Comparison of ENCODE assay signal across 25 cellular contexts in genomic region chr3:149954812-149955211, GRCh38. TPM values are rescaled to one million over a fixed set of nuclear protein-coding genes. Genes with fewer than 3 reads are reported as not detected.
DNase-seq lines count a peak whose midpoint lies in the region; ATAC-seq, FAIRE-seq and TF ChIP-seq lines count a peak whose summit lies in the region.
"Had no signal": no experiment of that assay in that cellular context is flagged by ENCODE, and none has a peak within 500 bp of the region (broad histone marks: within the 10 kb centered on the region; RNA-seq: fewer than 3 reads in every experiment).

No MANE protein-coding gene starts in this region.

- no peak overlapping the region for H3K23ac ChIP-seq in H9 (ENCODE audit: insufficient read length, low read depth, low read length)

- FAIRE-seq in islet of Langerhans (lab: Jason Lieb, UNC): peak; percentile 41

- no peak overlapping the region for H3K9ac ChIP-seq in H9 (ENCODE audit: extremely low read depth, insufficient read length, low read length)

- H3K9me3 ChIP-seq in H9 (ENCODE audit: control insufficient read depth, low read depth, low read length) (no peaks in the 10 kb centered on the region), esophagus squamous epithelium (no peaks in the 10 kb centered on the region)
- H3K9me3 ChIP-seq: HAP-1, heart right ventricle, upper lobe of right lung had no signal

- DNase-seq in AG08395 (ENCODE audit: low spot score) (peak; percentile 7), GM03348 (ENCODE audit: low spot score) (peak; percentile 12), H9 (no peak), LoVo (ENCODE audit: low spot score) (no peak), esophagus squamous epithelium (lab: John Stamatoyannopoulos, UW) (no peak)
- DNase-seq: activated B cell treated with CpG ODN at 0.5 μM for 24 hours; activated CD4-positive, alpha-beta memory T cell treated with anti-CD3 and anti-CD28 coated beads for 36 hours; activated naive CD8-positive, alpha-beta T cell treated with anti-CD3 and anti-CD28 coated beads, Interleukin-2, amount 10 ng/mL, durations not matched to agents 7 days and 5 days; DMS153; GDM1; heart right ventricle; Kasumi-1; left cardiac atrium; NCI-H1092; NCI-H187 treated with DMSO at 0.1 percent for 48 hours; substantia nigra; T-helper 9 cell; upper lobe of right lung had no signal

- H2BK120ac ChIP-seq in H9 (ENCODE audit: low read depth, low read length, poor library complexity, severe bottlenecking): no peak overlapping the region

- H3K36me3 ChIP-seq in esophagus squamous epithelium: peaks cover 0 to 8% (median 0%) of the 10 kb centered on the region in 3 donors
- H3K36me3 ChIP-seq: upper lobe of right lung had no signal

- no peak overlapping the region for H2AFZ ChIP-seq in H9 (ENCODE audit: low read length)

- H4K8ac ChIP-seq in H9 (replicated peaks; ENCODE audit: insufficient read length, low read depth, low read length): no peak overlapping the region

- no peak overlapping the region for H3T11ph ChIP-seq in H9 (ENCODE audit: low read length)

- H2BK20ac ChIP-seq in H9 (ENCODE audit: low read depth, low read length, poor library complexity, severe bottlenecking): no peak overlapping the region

- peaks cover 5 to 22% (median 20%) of the 10 kb centered on the region in 3 experiments; a peak in 5 of 7 replicates for H3K36me3 Mint-ChIP-seq in H9 (ENCODE audit: insufficient read depth in 1 of 3, low read depth in 3 of 3)

- H3K4me1 ChIP-seq in H9 (ENCODE audit: insufficient read depth, low read length) (no peaks in the 10 kb centered on the region), esophagus squamous epithelium (peaks cover 0 to 10% (median 0%) of the 10 kb centered on the region in 3 donors)
- H3K4me1 ChIP-seq: upper lobe of right lung had no signal

- no peak overlapping the region for H4K5ac ChIP-seq in H9 (ENCODE audit: insufficient read length, low read depth, low read length)

- H3K4me2 ChIP-seq in H9 (ENCODE audit: insufficient read depth, insufficient read length, low read length): no peak overlapping the region

- no peaks in the 10 kb centered on the region for H3K23me2 ChIP-seq in H9 (ENCODE audit: insufficient read length, low read depth, low read length, poor library complexity, severe bottlenecking)

- no peak for TF ChIP-seq POLR2A in esophagus squamous epithelium (IDR thresholded peaks at IDR 0.05)

- TF ChIP-seq CTCF in H9 (conservative IDR thresholded peaks at IDR 0.05) (no peak), esophagus squamous epithelium (IDR thresholded peaks at IDR 0.05) (no peak)

- H4K91ac ChIP-seq in H9 (ENCODE audit: insufficient read length, low read depth, low read length): no peak overlapping the region

- H3K18ac ChIP-seq in H9 (ENCODE audit: insufficient read length, low read depth, low read length): no peak overlapping the region

- no peak overlapping the region for H2BK15ac ChIP-seq in H9 (ENCODE audit: low read depth, low read length)

- peaks cover 17 to 25% of the 10 kb centered on the region in 2 experiments for H3K4me1 Mint-ChIP-seq in H9

- H3K27ac ChIP-seq in H9 (ENCODE audit: insufficient read length, low read depth, low read length) (no peak overlapping the region), esophagus squamous epithelium (no peak overlapping the region)
- H3K27ac ChIP-seq: epithelial cell of prostate, foreskin keratinocyte, heart right ventricle, upper lobe of right lung had no signal

- no peak overlapping the region for H2BK5ac ChIP-seq in H9 (ENCODE audit: insufficient read length, low read length)

- H3K79me1 ChIP-seq in H9 (ENCODE audit: insufficient read depth, low read depth, low read length, poor library complexity, severe bottlenecking): no peaks in the 10 kb centered on the region

- intact Hi-C loops in esophagus squamous epithelium (cut with DNase I): no loop called here

- no CpG with 5 or more reads among the region's 1 CpG for WGBS in H9 (ENCODE audit: extremely low coverage, insufficient read length, low lambda C conversion rate)
- 48 to 62% methylated on average over 1 of the region's 1 CpG for WGBS in esophagus squamous epithelium, 2 donors

- peak overlapping the region in 1 of 3 experiments; percentile 37; a peak in 2 of 7 replicates for H3K27ac Mint-ChIP-seq in H9
- H3K27ac Mint-ChIP-seq: activated B cell treated with CpG ODN at 0.5 μM for 24 hours; activated CD4-positive, alpha-beta memory T cell treated with anti-CD3 and anti-CD28 coated beads for 36 hours; activated naive CD8-positive, alpha-beta T cell treated with anti-CD3 and anti-CD28 coated beads, Interleukin-2, amount 10 ng/mL, durations not matched to agents 7 days and 5 days; memory B cell had no signal

- no peaks in the 10 kb centered on the region for H3K27me3 Mint-ChIP-seq in H9 (ENCODE audit: low read depth)
- H3K27me3 Mint-ChIP-seq: activated B cell treated with CpG ODN at 0.5 μM for 24 hours; activated CD4-positive, alpha-beta memory T cell treated with anti-CD3 and anti-CD28 coated beads for 36 hours; activated naive CD8-positive, alpha-beta T cell treated with anti-CD3 and anti-CD28 coated beads, Interleukin-2, amount 10 ng/mL, durations not matched to agents 7 days and 5 days; memory B cell had no signal

- no peak overlapping the region for H2BK12ac ChIP-seq in H9 (ENCODE audit: insufficient read length, low read depth, low read length)

- H3K9me3 Mint-ChIP-seq in H9: no peaks in the 10 kb centered on the region
- H3K9me3 Mint-ChIP-seq: activated B cell treated with CpG ODN at 0.5 μM for 24 hours; activated CD4-positive, alpha-beta memory T cell treated with anti-CD3 and anti-CD28 coated beads for 36 hours; activated naive CD8-positive, alpha-beta T cell treated with anti-CD3 and anti-CD28 coated beads, Interleukin-2, amount 10 ng/mL, durations not matched to agents 7 days and 5 days; memory B cell had no signal

- H3K4me3 Mint-ChIP-seq in H9: no peak overlapping the region
- H3K4me3 Mint-ChIP-seq: activated B cell treated with CpG ODN at 0.5 μM for 24 hours; activated CD4-positive, alpha-beta memory T cell treated with anti-CD3 and anti-CD28 coated beads for 36 hours; activated naive CD8-positive, alpha-beta T cell treated with anti-CD3 and anti-CD28 coated beads, Interleukin-2, amount 10 ng/mL, durations not matched to agents 7 days and 5 days; memory B cell had no signal

- no peak overlapping the region for H2AK5ac ChIP-seq in H9 (ENCODE audit: insufficient read length, low read length)

- H3K79me2 ChIP-seq in H9 (ENCODE audit: insufficient read depth, low read length): no peaks in the 10 kb centered on the region

- no peak overlapping the region for H3K4me3 ChIP-seq in esophagus squamous epithelium
- H3K4me3 ChIP-seq: HAP-1, heart right ventricle, upper lobe of right lung had no signal

- no peaks in the 10 kb centered on the region for H4K20me1 ChIP-seq in H9 (ENCODE audit: control insufficient read depth, insufficient read depth, insufficient read length)

- H3K4ac ChIP-seq in H9 (ENCODE audit: low read depth, low read length): no peak overlapping the region

- H3K56ac ChIP-seq in H9 (ENCODE audit: insufficient read length, low read depth, low read length): no peak overlapping the region

- H3K27me3 ChIP-seq in H9 (ENCODE audit: insufficient read depth, low read length) (no peaks in the 10 kb centered on the region), esophagus squamous epithelium (no peaks in the 10 kb centered on the region)
- H3K27me3 ChIP-seq: foreskin keratinocyte, heart right ventricle, upper lobe of right lung had no signal

- peak; percentile 56; the same call in 2 of the 3 replicates for ATAC-seq in SK-N-SH treated with all-trans-retinoic acid at 6 μM for 48 hours
- ATAC-seq in GM18861 (IDR thresholded peaks at IDR 0.05; ENCODE audit: unreplicated experiment): no peak
- ATAC-seq: foreskin keratinocyte, heart right ventricle, left cardiac atrium, upper lobe of right lung had no signal

- no peak overlapping the region for H3K14ac ChIP-seq in H9 (ENCODE audit: insufficient read depth, low read length)

TF ChIP-seq in SK-N-SH treated with all-trans-retinoic acid at 6 μM for 48 hours, 23 proteins besides CTCF, POLR2A, EP300 and RAD21 (continues in another document):
- TF ChIP-seq RARB (CRISPR knock-in tag; IDR thresholded peaks at IDR 0.05) (no peak), GLIS3 (CRISPR knock-in tag; IDR thresholded peaks at IDR 0.05) (no peak), BACH2 (CRISPR knock-in tag; IDR thresholded peaks at IDR 0.05; ENCODE audit: borderline replicate concordance) (no peak), ZNF565 (CRISPR knock-in tag; conservative IDR thresholded peaks at IDR 0.05; ENCODE audit: low read depth) (no peak), CSDC2 (CRISPR knock-in tag; IDR thresholded peaks at IDR 0.05) (no peak), ZC3H10 (CRISPR knock-in tag; IDR thresholded peaks at IDR 0.05) (no peak), PPARA (CRISPR knock-in tag; IDR thresholded peaks at IDR 0.05; ENCODE audit: borderline replicate concordance) (no peak)
- TF ChIP-seq, protein P1, sequence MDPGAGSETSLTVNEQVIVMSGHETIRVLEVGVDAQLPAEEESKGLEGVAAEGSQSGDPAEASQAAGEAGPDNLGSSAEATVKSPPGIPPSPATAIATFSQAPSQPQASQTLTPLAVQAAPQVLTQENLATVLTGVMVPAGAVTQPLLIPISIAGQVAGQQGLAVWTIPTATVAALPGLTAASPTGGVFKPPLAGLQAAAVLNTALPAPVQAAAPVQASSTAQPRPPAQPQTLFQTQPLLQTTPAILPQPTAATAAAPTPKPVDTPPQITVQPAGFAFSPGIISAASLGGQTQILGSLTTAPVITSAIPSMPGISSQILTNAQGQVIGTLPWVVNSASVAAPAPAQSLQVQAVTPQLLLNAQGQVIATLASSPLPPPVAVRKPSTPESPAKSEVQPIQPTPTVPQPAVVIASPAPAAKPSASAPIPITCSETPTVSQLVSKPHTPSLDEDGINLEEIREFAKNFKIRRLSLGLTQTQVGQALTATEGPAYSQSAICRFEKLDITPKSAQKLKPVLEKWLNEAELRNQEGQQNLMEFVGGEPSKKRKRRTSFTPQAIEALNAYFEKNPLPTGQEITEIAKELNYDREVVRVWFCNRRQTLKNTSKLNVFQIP (CRISPR knock-in tag; IDR thresholded peaks at IDR 0.05; ENCODE audit: borderline replicate concordance, low read depth): 0 out of 2 replicates have a peak, but pooled peaks have one; percentile 18
- TF ChIP-seq, protein P2, sequence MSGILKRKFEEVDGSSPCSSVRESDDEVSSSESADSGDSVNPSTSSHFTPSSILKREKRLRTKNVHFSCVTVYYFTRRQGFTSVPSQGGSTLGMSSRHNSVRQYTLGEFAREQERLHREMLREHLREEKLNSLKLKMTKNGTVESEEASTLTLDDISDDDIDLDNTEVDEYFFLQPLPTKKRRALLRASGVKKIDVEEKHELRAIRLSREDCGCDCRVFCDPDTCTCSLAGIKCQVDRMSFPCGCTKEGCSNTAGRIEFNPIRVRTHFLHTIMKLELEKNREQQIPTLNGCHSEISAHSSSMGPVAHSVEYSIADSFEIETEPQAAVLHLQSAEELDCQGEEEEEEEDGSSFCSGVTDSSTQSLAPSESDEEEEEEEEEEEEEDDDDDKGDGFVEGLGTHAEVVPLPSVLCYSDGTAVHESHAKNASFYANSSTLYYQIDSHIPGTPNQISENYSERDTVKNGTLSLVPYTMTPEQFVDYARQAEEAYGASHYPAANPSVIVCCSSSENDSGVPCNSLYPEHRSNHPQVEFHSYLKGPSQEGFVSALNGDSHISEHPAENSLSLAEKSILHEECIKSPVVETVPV (CRISPR knock-in tag; IDR thresholded peaks at IDR 0.05): no peak

RNA-seq across cellular contexts. Expression of gene PFN2, which starts 15.9 kb away (rescaled TPM):
- total RNA-seq in H9 (2021) (169 and 174 TPM in 2 replicates), esophagus squamous epithelium (10 to 100 TPM in 3 of 4 donors, 1 to 10 TPM in 1; 7.8 to 39.3 (median 26.6) TPM)

Comparison
In these comparisons a context has a peak if more than half of its experiments do, and no peak if none do; other contexts are left out.
1. DNase-seq: peak in AG08395 (single experiment) and GM03348 (single experiment); none in H9 (single experiment), LoVo (single experiment) and esophagus squamous epithelium (single experiment).